In genomic region chr10:97196213-97197029, GRCh38 we compare ENCODE assay signal across 1 cellular context.
TF ChIP-seq lines count a peak whose summit lies in the region.

No MANE protein-coding gene starts in this region.

TF ChIP-seq in A549, 52 proteins besides CTCF, POLR2A, EP300 and RAD21 (continued from another document):
- TF ChIP-seq E2F6 (IDR thresholded peaks at IDR 0.05; ENCODE audit: borderline replicate concordance, low read depth): peak; percentile 45; the same call in 1 of the 2 replicates
